In genomic region chr4:56050584-56050983, GRCh38 we compare ENCODE assay signal across 1 cellular context.
TF ChIP-seq lines count a peak whose summit lies in the region.

No MANE protein-coding gene starts in this region.

TF ChIP-seq in HepG2, 621 proteins besides CTCF, POLR2A, EP300 and RAD21 (continued from another document):
- TF ChIP-seq PHB2 (IDR thresholded peaks at IDR 0.05; ENCODE audit: partially characterized antibody) (no peak), ZNF775 (CRISPR knock-in tag; IDR thresholded peaks at IDR 0.05; ENCODE audit: borderline replicate concordance) (no peak), ZNF790 (CRISPR knock-in tag; IDR thresholded peaks at IDR 0.05; ENCODE audit: borderline replicate concordance) (no peak), HNF4G (IDR thresholded peaks at IDR 0.05; ENCODE audit: borderline replicate concordance, low read depth, low read length) (no peak), HNF4G (CRISPR knock-in tag; IDR thresholded peaks at IDR 0.05; ENCODE audit: borderline replicate concordance, low read depth) (no peak), WIZ (CRISPR knock-in tag; IDR thresholded peaks at IDR 0.05) (no peak), SAP130 (CRISPR knock-in tag; IDR thresholded peaks at IDR 0.05; ENCODE audit: low read depth) (no peak), MBD4 (IDR thresholded peaks at IDR 0.05; ENCODE audit: borderline replicate concordance, low read length) (no peak), REL (CRISPR knock-in tag; conservative IDR thresholded peaks at IDR 0.05) (no peak), SOX5 (CRISPR knock-in tag; IDR thresholded peaks at IDR 0.05; ENCODE audit: borderline replicate concordance) (no peak), NPAS2 (CRISPR knock-in tag; IDR thresholded peaks at IDR 0.05; ENCODE audit: borderline replicate concordance) (no peak)
